Comparison of ENCODE assay signal across 19 cellular contexts in the genomic region with DNA sequence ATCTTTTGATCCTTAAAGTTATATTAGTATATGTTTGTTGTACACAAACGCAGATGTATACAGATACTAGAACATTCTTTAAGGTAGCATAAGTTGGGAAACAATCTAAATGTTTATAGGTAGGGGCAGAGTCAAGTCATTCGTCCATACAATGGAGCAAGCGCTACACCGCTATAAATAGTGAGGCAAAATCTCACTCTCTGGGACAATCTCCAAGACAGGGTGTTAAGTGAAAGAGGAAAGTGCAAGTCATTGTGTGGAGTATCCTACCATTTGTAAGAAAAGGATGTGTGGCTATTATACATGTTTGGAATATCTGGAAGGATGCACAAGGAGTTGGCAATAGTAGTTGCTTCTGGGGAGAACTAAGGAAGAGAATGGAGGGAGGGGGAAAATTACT. TPM values are rescaled to one million over a fixed set of nuclear protein-coding genes. Genes with fewer than 3 reads are reported as not detected.
DNase-seq lines count a peak whose midpoint lies in the region; ATAC-seq, FAIRE-seq and TF ChIP-seq lines count a peak whose summit lies in the region.
"Had no signal": no experiment of that assay in that cellular context is flagged by ENCODE, and none has a peak within 500 bp of the region (broad histone marks: within the 10 kb centered on the region; RNA-seq: fewer than 3 reads in every experiment).

No MANE protein-coding gene starts in this region.

- H3K9ac ChIP-seq in HepG2 (ENCODE audit: insufficient read depth, low read depth, low read length): no peak overlapping the region
- no peak overlapping the region for H3K9ac ChIP-seq in astrocyte (ENCODE audit: low read length)
- H3K9ac ChIP-seq in trophoblast cell (ENCODE audit: low read length): no peak overlapping the region

- no peak overlapping the region for H3K27ac Mint-ChIP-seq in astrocyte (ENCODE audit: unreplicated experiment)
- H3K27ac Mint-ChIP-seq: CD14-positive monocyte; CD8-positive, alpha-beta T cell had no signal

- H3K36me3 Mint-ChIP-seq in astrocyte (ENCODE audit: low read depth, unreplicated experiment): no peaks in the 10 kb centered on the region
- H3K36me3 Mint-ChIP-seq: CD14-positive monocyte; CD8-positive, alpha-beta T cell had no signal

- H3K4me1 Mint-ChIP-seq in astrocyte (ENCODE audit: low read depth, unreplicated experiment): peaks cover 7% of the 10 kb centered on the region

- FAIRE-seq in HepG2 (lab: Jason Lieb, UNC) (no peak), astrocyte (lab: Jason Lieb, UNC) (no peak)
- FAIRE-seq: D721Med, G401.6, GM12891, GM19239, H54 had no signal

- H3K27me3 ChIP-seq in HepG2 (ENCODE audit: control insufficient read depth in 1 of 2, insufficient read depth in 2 of 2, low read length in 2 of 2): peaks cover 0 to 24% of the 10 kb centered on the region in 2 experiments; a peak in 4 of 5 replicates
- no peaks in the 10 kb centered on the region for H3K27me3 ChIP-seq in right lobe of liver
- H3K27me3 ChIP-seq in astrocyte (ENCODE audit: insufficient read depth, low read length): no peaks in the 10 kb centered on the region
- no peaks in the 10 kb centered on the region for H3K27me3 ChIP-seq in trophoblast cell (ENCODE audit: insufficient read depth, low read length)

- no peaks in the 10 kb centered on the region for H3K79me1 ChIP-seq in trophoblast cell (ENCODE audit: low read length)

- H3K36me3 ChIP-seq in HepG2 (replicated peaks in 1 of 2; ENCODE audit: control insufficient read depth in 1 of 2, insufficient read depth in 2 of 2, low read length in 2 of 2): no peaks in the 10 kb centered on the region
- no peaks in the 10 kb centered on the region for H3K36me3 ChIP-seq in right lobe of liver
- no peaks in the 10 kb centered on the region for H3K36me3 ChIP-seq in astrocyte (ENCODE audit: insufficient read depth, low read length)
- no peaks in the 10 kb centered on the region for H3K36me3 ChIP-seq in trophoblast cell (ENCODE audit: control insufficient read depth in 1 of 2, insufficient read depth in 2 of 2, low read length in 2 of 2)

- no peaks in the 10 kb centered on the region for H3K9me3 ChIP-seq in HepG2 (ENCODE audit: low read length)
- H3K9me3 ChIP-seq in right lobe of liver: no peaks in the 10 kb centered on the region
- H3K9me3 ChIP-seq in astrocyte (ENCODE audit: insufficient read depth, low read depth, low read length): no peaks in the 10 kb centered on the region
- no peaks in the 10 kb centered on the region for H3K9me3 ChIP-seq in trophoblast cell (ENCODE audit: insufficient read depth, low read depth, low read length)

- no peak overlapping the region for H2AK5ac ChIP-seq in trophoblast cell (ENCODE audit: low read length)

- POLR2A ChIA-PET in HepG2 (lab: Yijun Ruan, JAX): no interaction called here

- TF ChIP-seq POLR2A in HepG2 (IDR thresholded peaks at IDR 0.05; ENCODE audit: insufficient read depth in 1 of 2, low read depth in 2 of 2, low read length in 2 of 2) (no peak), right lobe of liver (IDR thresholded peaks at IDR 0.05) (no peak)

- no peak overlapping the region for H3K18ac ChIP-seq in trophoblast cell (ENCODE audit: low read length)

- BruUV-seq in HepG2 (replicated peaks; lab: Mats Ljungman, UMichigan): no TSS peak

- H3K4me2 ChIP-seq in HepG2 (ENCODE audit: low read depth, low read length): no peak overlapping the region
- H3K4me2 ChIP-seq in astrocyte (ENCODE audit: low read length): no peak overlapping the region
- no peak overlapping the region for H3K4me2 ChIP-seq in trophoblast cell (ENCODE audit: low read length)

- intact Hi-C loops in HepG2 (cut with micrococcal nuclease; ENCODE audit: unreplicated experiment) (no loop called here), right lobe of liver (cut with DNase I) (no loop called here)

- no peak overlapping the region for H2BK12ac ChIP-seq in trophoblast cell (ENCODE audit: low read length)

- no peak overlapping the region for H3K4ac ChIP-seq in trophoblast cell (ENCODE audit: low read depth, low read length)

- CTCF ChIA-PET in HepG2 (lab: Yijun Ruan, JAX; ENCODE audit: low intra/inter-chr PET ratio, low total read pairs): no interaction called here

- no peak for TF ChIP-seq EP300 in HepG2 (IDR thresholded peaks at IDR 0.05; ENCODE audit: low read depth in 2 of 2, low read length in 2 of 2)
- no peak for TF ChIP-seq EP300 in HepG2 (CRISPR knock-in tag; IDR thresholded peaks at IDR 0.05; ENCODE audit: borderline replicate concordance)

- no peak for TF ChIP-seq RAD21 in HepG2 (CRISPR knock-in tag; IDR thresholded peaks at IDR 0.05)

- H2BK120ac ChIP-seq in trophoblast cell (ENCODE audit: insufficient read depth, low read length, poor library complexity): no peak overlapping the region

- peak overlapping the region; percentile 53 for H3K23ac ChIP-seq in trophoblast cell (ENCODE audit: low read length)

- H4K91ac ChIP-seq in trophoblast cell (ENCODE audit: low read depth, low read length): no peak overlapping the region

- H4K12ac ChIP-seq in trophoblast cell (ENCODE audit: low read depth, low read length): no peak overlapping the region

- no peak overlapping the region for H4K8ac ChIP-seq in trophoblast cell (ENCODE audit: low read depth, low read length)

- H3K9me3 Mint-ChIP-seq in astrocyte (ENCODE audit: unreplicated experiment): peaks cover 3% of the 10 kb centered on the region

- H3K4me3 Mint-ChIP-seq in astrocyte (ENCODE audit: unreplicated experiment): no peak overlapping the region
- H3K4me3 Mint-ChIP-seq: CD14-positive monocyte; CD8-positive, alpha-beta T cell had no signal

- no peak overlapping the region for H3K4me3 ChIP-seq in HepG2 (replicated peaks in 1 of 3; ENCODE audit: insufficient read depth in 1 of 3, low read depth in 2 of 3, low read length in 3 of 3)
- H3K4me3 ChIP-seq in right lobe of liver: no peak overlapping the region
- no peak overlapping the region for H3K4me3 ChIP-seq in astrocyte (ENCODE audit: insufficient read depth, low read depth, low read length)
- no peak overlapping the region for H3K4me3 ChIP-seq in trophoblast cell (ENCODE audit: low read depth, low read length)

- H3K27ac ChIP-seq in HepG2 (ENCODE audit: extremely low read length, insufficient read depth, low read length) (no peak overlapping the region), right lobe of liver (no peak overlapping the region), astrocyte (ENCODE audit: low read depth, low read length) (no peak overlapping the region), trophoblast cell (ENCODE audit: low read depth, low read length) (no peak overlapping the region)
- H3K27ac ChIP-seq: HL-60 had no signal

- WGBS in HepG2 (ENCODE audit: low lambda C conversion rate): 64% methylated on average over 4 of the region's 4 CpGs
- 81% methylated on average over 4 of the region's 4 CpGs for WGBS in right lobe of liver (ENCODE audit: insufficient coverage, low coverage, low lambda C conversion rate, missing lambda C conversion rate)
- WGBS in trophoblast cell (ENCODE audit: extremely low coverage, insufficient coverage, insufficient read length): no CpG with 5 or more reads among the region's 4 CpGs

- in situ Hi-C loops in HepG2 (cut with HindIII; ENCODE audit: extremely low pct_ligation_motif_present, low pct_unique_long_range_greater_than_20kb): no loop called here

- no peaks in the 10 kb centered on the region for H3K79me2 ChIP-seq in HepG2 (ENCODE audit: insufficient read depth, low read length)
- no peaks in the 10 kb centered on the region for H3K79me2 ChIP-seq in astrocyte (ENCODE audit: insufficient read depth, low read length)
- no peaks in the 10 kb centered on the region for H3K79me2 ChIP-seq in trophoblast cell (ENCODE audit: control insufficient read depth, insufficient read depth, low read length, poor library complexity)

- no peak overlapping the region for H2AFZ ChIP-seq in HepG2 (ENCODE audit: low read length)
- H2AFZ ChIP-seq in astrocyte (ENCODE audit: low read depth, low read length): no peak overlapping the region
- H2AFZ ChIP-seq in trophoblast cell (ENCODE audit: insufficient read depth, low read length, poor library complexity): no peak overlapping the region

- H3K4me1 ChIP-seq in HepG2 (ENCODE audit: insufficient read depth, low read length): peaks cover 15% of the 10 kb centered on the region
- H3K4me1 ChIP-seq in right lobe of liver: no peaks in the 10 kb centered on the region
- H3K4me1 ChIP-seq in astrocyte (ENCODE audit: insufficient read depth, low read length): peaks cover 16% of the 10 kb centered on the region
- H3K4me1 ChIP-seq in trophoblast cell (ENCODE audit: control insufficient read depth in 1 of 2, insufficient read depth in 2 of 2, low read length in 2 of 2): no peaks in the 10 kb centered on the region

- ATAC-seq in HepG2 (no peak), right lobe of liver (no peak), GM21723 (IDR thresholded peaks at IDR 0.05; ENCODE audit: unreplicated experiment) (no peak)
- ATAC-seq: CD8-positive, alpha-beta T cell; HCT116 had no signal

- H2BK5ac ChIP-seq in trophoblast cell (ENCODE audit: low read depth, low read length, poor library complexity): no peak overlapping the region

- H3K27me3 Mint-ChIP-seq in astrocyte (ENCODE audit: low read depth, unreplicated experiment): no peaks in the 10 kb centered on the region

- TF ChIP-seq CTCF in HepG2 (CRISPR knock-in tag; IDR thresholded peaks at IDR 0.05) (no peak), right lobe of liver (IDR thresholded peaks at IDR 0.05) (no peak), astrocyte (IDR thresholded peaks at IDR 0.05; ENCODE audit: insufficient read depth, low read depth, low read length) (no peak), GM20000 (IDR thresholded peaks at IDR 0.05; ENCODE audit: extremely low read depth, missing control alignments) (no peak)

- DNase-seq in HepG2 (ENCODE audit: low spot score) (no peak), right lobe of liver (no peak), astrocyte (ENCODE audit: low read depth) (peak; percentile 20), trophoblast cell (no peak), GM20000 (ENCODE audit: low spot score) (no peak)
- DNase-seq: CD8-positive, alpha-beta T cell; COR-L47; DMS153; DMS79 treated with DMSO at 0.1 percent for 48 hours; EL had no signal

- no peak overlapping the region for H3K14ac ChIP-seq in trophoblast cell (ENCODE audit: low read length)

- H4K20me1 ChIP-seq in HepG2 (ENCODE audit: insufficient read depth, low read length) (no peaks in the 10 kb centered on the region), astrocyte (ENCODE audit: insufficient read depth, low read length) (no peaks in the 10 kb centered on the region)

RNA-seq across cellular contexts. Expression of a gene that starts 16.2 kb away (rescaled TPM):
- total RNA-seq in HepG2 (2016; rRNA removed; fragmentation: Illumina TruSeq; extraction: Trizol) (1.9 and 2.3 TPM in 2 replicates), right lobe of liver (10 to 100 TPM in 3 of 6 experiments, 1 to 10 TPM in 3; 4.2 to 36.6 (median 12.0) TPM), astrocyte (104 and 115 TPM in 2 replicates)
- 1.4 and 1.6 TPM in 2 replicates for total RNA-seq in HepG2 (2016; cell fraction: cytosol; rRNA removed; fragmentation: Illumina TruSeq; extraction: Trizol; ENCODE audit: low read depth)
- 1.9 and 2.3 TPM in 2 replicates for total RNA-seq in HepG2 (2016; cell fraction: insoluble cytoplasmic fraction; rRNA removed; fragmentation: Illumina TruSeq; extraction: Trizol)
- 1.4 and 1.7 TPM in 2 replicates for total RNA-seq in HepG2 (2016; cell fraction: membrane; rRNA removed; fragmentation: Illumina TruSeq; extraction: Trizol)
- total RNA-seq in HepG2 (2016; cell fraction: nucleus; rRNA removed; fragmentation: Illumina TruSeq; extraction: Trizol): 0.53 and 0.87 TPM in 2 replicates
- 44.2 and 74.8 TPM in 2 replicates for polyA plus RNA-seq in HepG2 (2011; rRNA removed)
- polyA plus RNA-seq in HepG2 (2011; cell fraction: cytosol; rRNA removed): 51.8 and 84.3 TPM in 2 replicates
- polyA plus RNA-seq in HepG2 (2011; cell fraction: nucleus; rRNA removed): 19.1 and 28.9 TPM in 2 replicates
- polyA plus RNA-seq in HepG2 (2012): 51.1 and 56.1 TPM in 2 replicates
- 1.8 and 2.5 TPM in 2 replicates for polyA plus RNA-seq in HepG2 (2016; cell fraction: cytosol; fragmentation: Illumina TruSeq; extraction: Trizol; ENCODE audit: low read depth)
- polyA plus RNA-seq in HepG2 (2016; cell fraction: insoluble cytoplasmic fraction; fragmentation: Illumina TruSeq; extraction: Trizol; ENCODE audit: low read depth): 3.4 and 3.5 TPM in 2 replicates
- 1.9 and 2.2 TPM in 2 replicates for polyA plus RNA-seq in HepG2 (2016; cell fraction: membrane; fragmentation: Illumina TruSeq; extraction: Trizol; ENCODE audit: low read depth)
- polyA plus RNA-seq in HepG2 (2016; cell fraction: nucleus; fragmentation: Illumina TruSeq; extraction: Trizol; ENCODE audit: insufficient read depth, low read depth): 1.0 and 1.6 TPM in 2 replicates
- 56.1 and 100.0 TPM in 2 replicates for polyA minus RNA-seq in HepG2 (2011; rRNA and poly(A)+ RNA removed; ENCODE audit: low replicate concordance)
- 18.5 and 23.7 TPM in 2 replicates for polyA minus RNA-seq in HepG2 (2011; cell fraction: cytosol; rRNA and poly(A)+ RNA removed)
- polyA minus RNA-seq in HepG2 (2011; cell fraction: nucleus; rRNA and poly(A)+ RNA removed): 28.0 and 37.5 TPM in 2 replicates
- polyA plus RNA-seq in trophoblast cell (2013): 83.4 and 89.8 TPM in 2 replicates
